In the genomic region with DNA sequence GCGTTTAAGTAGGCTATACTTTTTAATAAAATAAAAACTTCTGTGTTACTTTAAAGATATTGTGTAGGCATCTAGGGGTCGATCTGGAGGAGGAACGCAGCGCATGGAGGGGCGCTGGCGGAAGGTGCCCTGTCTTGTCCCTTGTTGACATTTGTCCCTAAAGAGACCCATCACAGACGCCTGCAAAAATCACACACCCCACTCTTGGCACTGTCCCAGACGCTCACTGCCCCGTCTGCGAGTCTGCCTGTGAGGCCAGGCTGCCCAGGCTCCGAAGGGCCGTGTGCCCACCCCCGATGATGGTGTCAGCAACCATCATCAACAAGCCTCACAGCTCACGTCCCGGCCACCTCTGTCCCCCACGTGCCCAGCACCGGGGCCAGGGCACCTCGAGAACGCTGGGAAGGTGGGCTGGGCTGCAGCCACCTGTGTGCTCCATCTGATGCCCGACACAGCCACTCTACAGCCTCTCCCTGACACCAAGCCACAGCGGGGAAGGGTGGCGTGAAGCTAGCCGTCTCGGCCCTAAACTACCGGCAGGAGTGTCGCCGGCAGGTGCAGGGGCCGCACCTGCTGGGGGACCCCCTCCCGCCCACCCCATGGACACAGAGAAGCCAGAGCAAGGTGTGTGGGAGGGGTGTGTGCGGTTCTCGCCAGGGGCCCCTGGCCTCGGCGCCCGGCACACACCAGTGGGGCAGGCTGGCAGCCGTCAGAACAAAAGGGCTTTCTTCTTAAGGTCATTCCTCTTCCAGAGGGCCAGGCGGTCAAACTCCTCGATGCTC, we compare ENCODE assay signal across 17 cellular contexts. TPM values are rescaled to one million over a fixed set of nuclear protein-coding genes. Genes with fewer than 3 reads are reported as not detected.
DNase-seq lines count a peak whose midpoint lies in the region; ATAC-seq and TF ChIP-seq lines count a peak whose summit lies in the region.
"Had no signal": no experiment of that assay in that cellular context is flagged by ENCODE, and none has a peak within 500 bp of the region (broad histone marks: within the 10 kb centered on the region; RNA-seq: fewer than 3 reads in every experiment).

No MANE protein-coding gene starts in this region.

- H3K4me1 Mint-ChIP-seq in MCF 10A (ENCODE audit: insufficient read depth, unreplicated experiment): peaks cover 34% of the 10 kb centered on the region
- peaks cover 60 to 84% of the 10 kb centered on the region in 2 donors for H3K4me1 Mint-ChIP-seq in natural killer cell

- BruUV-seq in MCF 10A (replicated peaks; lab: Mats Ljungman, UMichigan): no TSS peak
- BruUV-seq in Panc1 (replicated peaks; lab: Mats Ljungman, UMichigan): no TSS peak
- BruUV-seq in A673 (replicated peaks; lab: Mats Ljungman, UMichigan): no TSS peak

- H3K36me3 ChIP-seq in breast epithelium (no peaks in the 10 kb centered on the region), Panc1 (ENCODE audit: control insufficient read depth, insufficient read depth, low read length) (no peaks in the 10 kb centered on the region), spleen (peaks cover 0 to 9% (median 0%) of the 10 kb centered on the region in 6 donors), A673 (ENCODE audit: insufficient read depth, low read length, poor library complexity, severe bottlenecking) (no peaks in the 10 kb centered on the region), lower lobe of right lung (no peaks in the 10 kb centered on the region)
- H3K36me3 ChIP-seq: SJCRH30 had no signal

- in situ Hi-C loops in Panc1 (cut with HindIII; ENCODE audit: low pct_unique_long_range_greater_than_20kb, low sequenced_read_pairs): no loop called here

- H3K27me3 ChIP-seq in breast epithelium (no peaks in the 10 kb centered on the region), Panc1 (ENCODE audit: control insufficient read depth, insufficient read depth, low read length) (no peaks in the 10 kb centered on the region), spleen (replicated peaks in 1 of 7) (no peaks in the 10 kb centered on the region), A673 (replicated peaks; ENCODE audit: insufficient read depth, low read depth, low read length, poor library complexity) (no peaks in the 10 kb centered on the region), lower lobe of right lung (ENCODE audit: low read depth) (no peaks in the 10 kb centered on the region)

- H3K9me3 ChIP-seq in breast epithelium (no peaks in the 10 kb centered on the region), Panc1 (ENCODE audit: control insufficient read depth, insufficient read depth, low read depth, low read length) (no peaks in the 10 kb centered on the region), spleen (no peaks in the 10 kb centered on the region), A673 (ENCODE audit: low read depth, low read length, poor library complexity, severe bottlenecking) (no peaks in the 10 kb centered on the region), lower lobe of right lung (no peaks in the 10 kb centered on the region)
- H3K9me3 ChIP-seq: SJCRH30 had no signal

- H3K27ac ChIP-seq in breast epithelium: peak overlapping the region; percentile 66 to 68
- peak overlapping the region; percentile 85 for H3K27ac ChIP-seq in Panc1 (ENCODE audit: low read length)
- peak overlapping the region in 5 of 8 donors; percentile 2 to 90 (median 82) for H3K27ac ChIP-seq in spleen
- no peak overlapping the region for H3K27ac ChIP-seq in A673 (ENCODE audit: low read depth, low read length, poor library complexity, severe bottlenecking)
- H3K27ac ChIP-seq in lower lobe of right lung: no peak overlapping the region
- H3K27ac ChIP-seq: SJCRH30 had no signal

- no peaks in the 10 kb centered on the region for H3K9me3 Mint-ChIP-seq in MCF 10A (ENCODE audit: unreplicated experiment)
- H3K9me3 Mint-ChIP-seq in natural killer cell: no peaks in the 10 kb centered on the region
- H3K9me3 Mint-ChIP-seq: CD4-positive, alpha-beta T cell had no signal

- WGBS in spleen, 5 donors: 79 to 85% (median 82%) methylated on average over 21 to 37 of the region's 37 CpGs

- H3K4me1 ChIP-seq in breast epithelium (peaks cover 7 to 16% of the 10 kb centered on the region in 2 donors), Panc1 (ENCODE audit: control insufficient read depth, insufficient read depth, low read length) (peaks cover 78% of the 10 kb centered on the region), spleen (peaks cover 36 to 74% (median 59%) of the 10 kb centered on the region in 6 donors), A673 (ENCODE audit: insufficient read depth, low read length, poor library complexity, severe bottlenecking) (peaks cover 59% of the 10 kb centered on the region), lower lobe of right lung (peaks cover 49% of the 10 kb centered on the region)

- CTCF ChIA-PET in MCF 10A (lab: Yijun Ruan, JAX): interaction anchor here (1.0 kb wide), 1 partner anchor 151 kb away, joined by 3 read pairs; no protein-coding TSS in a partner anchor
- CTCF ChIA-PET in Panc1 (lab: Charles Lee): no interaction called here
- CTCF ChIA-PET in A673 (lab: Charles Lee): no interaction called here

- TF ChIP-seq CTCF in breast epithelium (IDR thresholded peaks at IDR 0.05): no peak
- no peak for TF ChIP-seq CTCF in MCF 10A (IDR thresholded peaks at IDR 0.05; ENCODE audit: unreplicated experiment)
- TF ChIP-seq CTCF in Panc1 (IDR thresholded peaks at IDR 0.05): no peak
- TF ChIP-seq CTCF in natural killer cell (IDR thresholded peaks at IDR 0.05): no peak
- no peak for TF ChIP-seq CTCF in spleen (IDR thresholded peaks at IDR 0.05 in 8 of 11, conservative IDR thresholded peaks at IDR 0.05 in 3 of 11)
- no peak for TF ChIP-seq CTCF in A673 (conservative IDR thresholded peaks at IDR 0.05; ENCODE audit: low read depth, low read length)
- TF ChIP-seq CTCF in lower lobe of right lung (IDR thresholded peaks at IDR 0.05): no peak

- TF ChIP-seq POLR2A in breast epithelium (IDR thresholded peaks at IDR 0.05): no peak
- TF ChIP-seq POLR2A in spleen (IDR thresholded peaks at IDR 0.05): no peak

- H3K4me3 ChIP-seq in breast epithelium (no peak overlapping the region), Panc1 (ENCODE audit: low read depth in 2 of 2, low read length in 2 of 2) (no peak overlapping the region), spleen (no peak overlapping the region), A673 (ENCODE audit: low read depth, low read length, poor library complexity, severe bottlenecking) (no peak overlapping the region), lower lobe of right lung (no peak overlapping the region)
- H3K4me3 ChIP-seq: SJCRH30 had no signal

- no peak overlapping the region for H3K27ac Mint-ChIP-seq in MCF 10A (ENCODE audit: low read depth, unreplicated experiment)
- peak overlapping the region; percentile 93 to 100 for H3K27ac Mint-ChIP-seq in natural killer cell
- H3K27ac Mint-ChIP-seq: B cell had no signal

- POLR2A ChIA-PET in MCF 10A (lab: Yijun Ruan, JAX): interaction anchor here (0.6 to 2.0 kb wide), 2 partner anchors 10 to 418 kb away, joined by 3 to 5 read pairs; no protein-coding TSS in a partner anchor
- POLR2A ChIA-PET in Panc1 (lab: Charles Lee): no interaction called here
- POLR2A ChIA-PET in A673 (lab: Charles Lee; ENCODE audit: low non-redundant PET): no interaction called here

- intact Hi-C loops in breast epithelium (cut with DNase I; ENCODE audit: low total_unique reads): no loop called here
- intact Hi-C loops in MCF 10A (cut with micrococcal nuclease): no loop called here
- intact Hi-C loops in Panc1 (cut with micrococcal nuclease; ENCODE audit: unreplicated experiment): no loop called here
- intact Hi-C loops in natural killer cell (cut with micrococcal nuclease): loop anchor here (5.0 kb wide), 2 partner anchors 99 to 314 kb away; no protein-coding TSS in a partner anchor
- intact Hi-C loops in spleen (cut with DNase I; ENCODE audit: low total_unique reads): no loop called here
- intact Hi-C loops in A673 (cut with micrococcal nuclease; ENCODE audit: unreplicated experiment): no loop called here
- intact Hi-C loops in lower lobe of right lung (cut with DNase I): no loop called here

- H3K27me3 Mint-ChIP-seq in MCF 10A (ENCODE audit: insufficient read depth, unreplicated experiment) (no peaks in the 10 kb centered on the region), natural killer cell (ENCODE audit: low read depth in 2 of 2) (no peaks in the 10 kb centered on the region)
- H3K27me3 Mint-ChIP-seq: CD4-positive, alpha-beta T cell had no signal

- H3K36me3 Mint-ChIP-seq in MCF 10A (ENCODE audit: insufficient read depth, unreplicated experiment) (peaks cover 6% of the 10 kb centered on the region), natural killer cell (no peaks in the 10 kb centered on the region)

- no peak for ATAC-seq in Panc1
- ATAC-seq in natural killer cell: no peak
- ATAC-seq in lower lobe of right lung: no peak

- H3K4me3 Mint-ChIP-seq in MCF 10A (ENCODE audit: unreplicated experiment) (no peak overlapping the region), natural killer cell (peak overlapping the region; percentile 59)
- H3K4me3 Mint-ChIP-seq: B cell; CD4-positive, alpha-beta T cell had no signal

- DNase-seq in breast epithelium (ENCODE audit: low spot score in 2 of 2) (no peak), MCF 10A (ENCODE audit: unreplicated experiment) (no peak), Panc1 (ENCODE audit: low read depth, low spot score) (no peak), natural killer cell (no peak), spleen (no peak), iPS-NIHi7 (ENCODE audit: extremely low spot score) (no peak), A673 (ENCODE audit: low spot score) (no peak), lower lobe of right lung (no peak)
- DNase-seq: CD4-positive, alpha-beta T cell; DMS 273 treated with DMSO at 0.1 percent for 48 hours; Kasumi-1; NCI-H1417; NCI-H2029; NCI-H510A; NCI-H82 had no signal

RNA-seq across cellular contexts. Expression of gene AFAP1, which starts 26.8 kb away (rescaled TPM):
- total RNA-seq in breast epithelium: 10 to 100 TPM; 14.5 to 21.6 (median 16.6) TPM
- 22.5 and 29.4 TPM in 2 replicates for total RNA-seq in MCF 10A (2022)
- 94.7 TPM for total RNA-seq in Panc1 (2021; ENCODE audit: unreplicated experiment)
- polyA plus RNA-seq in Panc1 (2012; ENCODE audit: insufficient read length): 90.7 TPM
- 10 to 100 TPM in 1 of 3 donors, 1 to 10 TPM in 2; 4.9 to 12.5 (median 9.5) TPM for total RNA-seq in natural killer cell
- total RNA-seq in spleen: 10 to 100 TPM in 6 of 7 donors, 1 to 10 TPM in 1; 9.0 to 29.2 (median 14.5) TPM
- 1 to 10 TPM; 1.6 to 2.4 (median 1.7) TPM for polyA plus RNA-seq in spleen
- total RNA-seq in A673 (2021): 42.6 and 42.9 TPM in 2 replicates
- total RNA-seq in lower lobe of right lung: 21.0 TPM

Comparison
In these comparisons a context has a peak if more than half of its experiments do, and no peak if none do; other contexts are left out.
1. H3K27ac ChIP-seq: peak in breast epithelium (2 of 2), Panc1 (single experiment) and spleen (5 of 8); none in A673 (single experiment) and lower lobe of right lung (single experiment).